8 cellular contexts compared by ENCODE assay signal in genomic region chr16:58000706-58001676, GRCh38. TPM values are rescaled to one million over a fixed set of nuclear protein-coding genes. Genes with fewer than 3 reads are reported as not detected.
DNase-seq lines count a peak whose midpoint lies in the region; ATAC-seq and TF ChIP-seq lines count a peak whose summit lies in the region.

USB1 (plus strand) TSS chr16:58001407; CDS start chr16:58001484, 77 bp downstream.

- H3K36me3 ChIP-seq in KMS-11 (ENCODE audit: insufficient read depth) (no peaks in the 10 kb centered on the region), SJSA1 (peaks cover 60% of the 10 kb centered on the region), osteoblast (ENCODE audit: insufficient read depth, low read length) (peaks cover 38% of the 10 kb centered on the region), thoracic aorta (peaks cover 20% of the 10 kb centered on the region)

- peak within 1 kb of the TSS; percentile 90 for H3K4me3 Mint-ChIP-seq in activated naive CD4-positive, alpha-beta T cell treated with anti-CD3 and anti-CD28 coated beads, Interleukin-2, amount 10 ng/mL, durations not matched to agents 7 days and 5 days

- peak; percentile 80 for ATAC-seq in GM21737 (IDR thresholded peaks at IDR 0.05; ENCODE audit: unreplicated experiment)
- ATAC-seq in thoracic aorta (ENCODE audit: insufficient number of reproducible peaks, low FRiP score, low read depth) = peak; percentile 91

- H3K4me3 ChIP-seq in KMS-11 (IDR thresholded peaks at IDR 0.05; ENCODE audit: insufficient read depth, low read depth, low read length) = no peak within 1 kb of the TSS
- H3K4me3 ChIP-seq in SJSA1 = peak within 1 kb of the TSS; percentile 89
- H3K4me3 ChIP-seq in osteoblast (ENCODE audit: insufficient read depth, low read length) = peak within 1 kb of the TSS; percentile 97
- peak within 1 kb of the TSS; percentile 84 for H3K4me3 ChIP-seq in thoracic aorta

- peaks cover 33% of the 10 kb centered on the region for H3K36me3 Mint-ChIP-seq in activated naive CD4-positive, alpha-beta T cell treated with anti-CD3 and anti-CD28 coated beads, Interleukin-2, amount 10 ng/mL, durations not matched to agents 7 days and 5 days

- H3K4me1 Mint-ChIP-seq in activated naive CD4-positive, alpha-beta T cell treated with anti-CD3 and anti-CD28 coated beads, Interleukin-2, amount 10 ng/mL, durations not matched to agents 7 days and 5 days = peaks cover 62% of the 10 kb centered on the region

- H4K20me1 ChIP-seq in KMS-11 (ENCODE audit: insufficient read depth) (no peaks in the 10 kb centered on the region), osteoblast (ENCODE audit: insufficient read depth, low read length) (peaks cover 24% of the 10 kb centered on the region)

- TF ChIP-seq CTCF in KMS-11 (conservative IDR thresholded peaks at IDR 0.05; ENCODE audit: low read depth, low read length) (peak; percentile 57), osteoblast (IDR thresholded peaks at IDR 0.05; ENCODE audit: extremely low read depth, low read depth, low read length) (peak; percentile 47), thoracic aorta (IDR thresholded peaks at IDR 0.05) (peak; percentile 55)

- no peaks in the 10 kb centered on the region for H3K9me3 Mint-ChIP-seq in activated naive CD4-positive, alpha-beta T cell treated with anti-CD3 and anti-CD28 coated beads, Interleukin-2, amount 10 ng/mL, durations not matched to agents 7 days and 5 days

- H3K4me2 ChIP-seq in KMS-11 (peak within 1 kb of the TSS; percentile 69), osteoblast (ENCODE audit: insufficient read depth, low read length) (peak within 1 kb of the TSS; percentile 99)

- no peaks in the 10 kb centered on the region for H3K79me2 ChIP-seq in KMS-11 (ENCODE audit: insufficient read depth, low read depth)
- peaks cover 24% of the 10 kb centered on the region for H3K79me2 ChIP-seq in osteoblast (ENCODE audit: insufficient read depth, low read length)

- no peaks in the 10 kb centered on the region for H3K9me3 ChIP-seq in SJSA1 (replicated peaks)
- H3K9me3 ChIP-seq in osteoblast (ENCODE audit: low read depth, low read length) = no peaks in the 10 kb centered on the region
- no peaks in the 10 kb centered on the region for H3K9me3 ChIP-seq in thoracic aorta

- DNase-seq in G401 (ENCODE audit: low spot score) = peak; percentile 79
- peak; percentile 88 to 92 for DNase-seq in SJSA1 (ENCODE audit: low read depth in 1 of 2, low spot score in 2 of 2)
- DNase-seq in activated naive CD4-positive, alpha-beta T cell treated with anti-CD3 and anti-CD28 coated beads, Interleukin-2, amount 10 ng/mL, durations not matched to agents 7 days and 5 days = peak; percentile 85
- DNase-seq in globus pallidus (ENCODE audit: low spot score) = peak; percentile 82
- peak; percentile 100 for DNase-seq in osteoblast (ENCODE audit: insufficient read length, low spot score, missing footprints)
- no peak for DNase-seq in thoracic aorta (ENCODE audit: low spot score)

- peak within 1 kb of the TSS; percentile 69 for H3K9ac ChIP-seq in KMS-11

- H3K27ac Mint-ChIP-seq in activated naive CD4-positive, alpha-beta T cell treated with anti-CD3 and anti-CD28 coated beads, Interleukin-2, amount 10 ng/mL, durations not matched to agents 7 days and 5 days = peak within 1 kb of the TSS; percentile 87

- H3K27ac ChIP-seq in KMS-11 (peak within 1 kb of the TSS; percentile 75), SJSA1 (peak within 1 kb of the TSS; percentile 60), osteoblast (ENCODE audit: low read depth, low read length) (peak within 1 kb of the TSS; percentile 41), thoracic aorta (peak within 1 kb of the TSS; percentile 83 to 91)

- no peaks in the 10 kb centered on the region for H3K27me3 ChIP-seq in KMS-11 (ENCODE audit: insufficient read depth, low read depth)
- H3K27me3 ChIP-seq in SJSA1 (replicated peaks) = no peaks in the 10 kb centered on the region
- H3K27me3 ChIP-seq in osteoblast (ENCODE audit: insufficient read depth, low read length) = no peaks in the 10 kb centered on the region
- H3K27me3 ChIP-seq in thoracic aorta (replicated peaks; ENCODE audit: insufficient read depth) = no peaks in the 10 kb centered on the region

- H2AFZ ChIP-seq in KMS-11 (ENCODE audit: low read depth) = peak within 1 kb of the TSS; percentile 94
- peak within 1 kb of the TSS; percentile 95 for H2AFZ ChIP-seq in osteoblast (ENCODE audit: low read length)

- CTCF ChIA-PET in activated naive CD4-positive, alpha-beta T cell treated with anti-CD3 and anti-CD28 coated beads, Interleukin-2, amount 10 ng/mL, durations not matched to agents 7 days and 5 days (lab: Charles Lee) = interaction anchor here (0.6 to 3.2 kb wide), 8 partner anchors 101 to 424 kb away, joined by 3 to 22 read pairs (median 3); no protein-coding TSS in a partner anchor

- peaks cover 21% of the 10 kb centered on the region for H3K4me1 ChIP-seq in KMS-11 (ENCODE audit: low read depth, poor library complexity, severe bottlenecking)
- peaks cover 32% of the 10 kb centered on the region for H3K4me1 ChIP-seq in SJSA1 (replicated peaks)
- peaks cover 26% of the 10 kb centered on the region for H3K4me1 ChIP-seq in osteoblast (ENCODE audit: insufficient read depth, low read length)
- peaks cover 18 to 32% of the 10 kb centered on the region in 2 donors for H3K4me1 ChIP-seq in thoracic aorta (ENCODE audit: control insufficient read depth in 1 of 2, low read depth in 2 of 2)

- no peaks in the 10 kb centered on the region for H3K27me3 Mint-ChIP-seq in activated naive CD4-positive, alpha-beta T cell treated with anti-CD3 and anti-CD28 coated beads, Interleukin-2, amount 10 ng/mL, durations not matched to agents 7 days and 5 days

- in situ Hi-C loops in G401 (cut with HindIII; ENCODE audit: low sequenced_read_pairs) = no loop called here

RNA-seq across cellular contexts. Expression of gene USB1, which starts in this region (rescaled TPM):
- 11.3 and 27.1 TPM in 2 replicates for total RNA-seq in G401 (2014; rRNA removed; shearing (Covaris generic))
- total RNA-seq in SJSA1 (2014; rRNA removed; shearing (Covaris generic)) = 52.9 and 68.5 TPM in 2 replicates
- total RNA-seq in osteoblast = 17.7 and 19.2 TPM in 2 replicates
- total RNA-seq in thoracic aorta = 10 to 100 TPM; 55.9 to 90.3 TPM
